8 cellular contexts compared by ENCODE assay signal in the genomic region with DNA sequence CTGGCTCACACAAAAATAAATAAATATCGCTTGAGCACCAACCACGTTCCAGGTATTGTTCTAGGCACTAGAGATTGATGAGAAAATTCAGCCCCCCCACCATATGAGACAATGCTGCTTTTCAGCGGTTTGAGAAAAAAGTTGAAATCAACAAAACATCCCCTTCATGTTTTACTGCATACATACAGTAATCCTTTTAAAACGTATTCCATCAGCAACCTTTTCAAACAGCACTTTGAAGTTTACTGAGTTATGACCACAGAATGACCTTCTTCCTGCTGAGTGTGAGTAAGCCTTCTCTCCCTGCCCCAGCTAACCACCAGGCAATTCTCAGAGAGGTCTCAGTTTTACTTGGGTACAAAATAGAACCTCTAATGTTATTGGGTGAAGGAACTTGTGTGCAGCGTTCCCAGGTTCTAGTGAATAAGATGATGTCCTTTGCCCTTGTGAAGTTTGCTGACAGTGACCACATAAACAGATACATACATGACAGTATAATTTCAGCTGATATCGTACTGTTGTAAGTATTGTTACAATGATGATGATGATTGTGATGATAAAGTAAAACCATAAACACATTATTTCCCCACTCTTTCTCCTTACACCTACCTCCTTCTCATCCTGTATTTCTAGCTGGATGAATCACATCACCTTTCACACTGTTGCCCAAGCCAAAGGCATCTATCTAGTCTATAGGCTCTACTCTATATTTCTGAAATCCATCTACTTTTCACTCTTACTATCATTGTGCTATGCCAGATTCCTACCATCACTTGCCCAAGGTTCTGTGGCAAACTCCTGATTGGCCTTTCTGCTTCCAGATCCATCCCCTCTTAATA.
DNase-seq lines count a peak whose midpoint lies in the region; ATAC-seq and TF ChIP-seq lines count a peak whose summit lies in the region.

No MANE protein-coding gene starts in this region.

- DNase-seq in BJ (ENCODE audit: low read depth) (peak; percentile 51), NOMO-1 treated with dmso at 0.1 percent for 144 hours (lab: John Stamatoyannopoulos, UW; ENCODE audit: unreplicated experiment) (peak; percentile 12), fibroblast of mammary gland (ENCODE audit: low read depth) (peak; percentile 96), NCI-H1105 (lab: John Stamatoyannopoulos, UW) (no peak), C1 segment of cervical spinal cord (lab: John Stamatoyannopoulos, UW) (no peak), neuronal stem cell (ENCODE audit: low spot score) (no peak), type B pancreatic cell (ENCODE audit: extremely low spot score, unreplicated experiment) (no peak)

- H3K27me3 ChIP-seq in BJ (ENCODE audit: control insufficient read depth, insufficient read depth, low read length), result no peaks in the 10 kb centered on the region
- H3K27me3 ChIP-seq in neuronal stem cell (ENCODE audit: control insufficient read depth in 3 of 3, insufficient read depth in 3 of 3, low read depth in 1 of 3, low read length in 3 of 3), result no peaks in the 10 kb centered on the region

- H2BK12ac ChIP-seq in neuronal stem cell (ENCODE audit: low read length), result no peak overlapping the region

- H3K4me1 Mint-ChIP-seq in type B pancreatic cell (ENCODE audit: unreplicated experiment), result peaks cover 45% of the 10 kb centered on the region

- H3K23ac ChIP-seq in neuronal stem cell (ENCODE audit: low read depth, low read length, poor library complexity), result no peak overlapping the region

- H3K9me3 Mint-ChIP-seq in type B pancreatic cell, result no peaks in the 10 kb centered on the region

- peak; percentile 66 for ATAC-seq in GM21529 (IDR thresholded peaks at IDR 0.05; ENCODE audit: unreplicated experiment)

- H4K91ac ChIP-seq in neuronal stem cell (ENCODE audit: low read depth, low read length, poor library complexity), result no peak overlapping the region

- H2AFZ ChIP-seq in neuronal stem cell (ENCODE audit: low read length), result no peak overlapping the region

- no peak overlapping the region for H3K4me2 ChIP-seq in neuronal stem cell (ENCODE audit: insufficient read depth, low read length, poor library complexity, severe bottlenecking)

- H3K27me3 Mint-ChIP-seq in type B pancreatic cell, result no peaks in the 10 kb centered on the region

- no peaks in the 10 kb centered on the region for H3K79me1 ChIP-seq in neuronal stem cell (ENCODE audit: low read depth, low read length)

- no peak overlapping the region for H3K4me3 Mint-ChIP-seq in type B pancreatic cell

- H2AK5ac ChIP-seq in neuronal stem cell (ENCODE audit: low read depth, low read length), result no peak overlapping the region

- H3K14ac ChIP-seq in neuronal stem cell (ENCODE audit: low read length), result no peak overlapping the region

- peaks cover 0 to 2% of the 10 kb centered on the region in 2 donors for H3K9me3 ChIP-seq in neuronal stem cell (replicated peaks in 1 of 2; ENCODE audit: control insufficient read depth in 2 of 2, insufficient read depth in 1 of 2, low read depth in 1 of 2, low read length in 2 of 2)

- H3K4ac ChIP-seq in neuronal stem cell (ENCODE audit: low read length), result no peak overlapping the region

- H3K27ac ChIP-seq in neuronal stem cell (replicated peaks; ENCODE audit: low read length), result no peak overlapping the region

- H3K36me3 ChIP-seq in BJ (ENCODE audit: control insufficient read depth, insufficient read depth, low read length) (no peaks in the 10 kb centered on the region), neuronal stem cell (replicated peaks in 1 of 2; ENCODE audit: control insufficient read depth in 2 of 2, insufficient read depth in 2 of 2, low read length in 2 of 2) (no peaks in the 10 kb centered on the region)

- CTCF ChIA-PET in BJ (lab: Yijun Ruan, JAX), result no interaction called here

- H3K36me3 Mint-ChIP-seq in type B pancreatic cell, result no peaks in the 10 kb centered on the region

- no peak overlapping the region for H2BK120ac ChIP-seq in neuronal stem cell (ENCODE audit: low read depth, low read length)

- POLR2A ChIA-PET in BJ (lab: Charles Lee), result no interaction called here

- no peak overlapping the region for H3K27ac Mint-ChIP-seq in type B pancreatic cell

- no peak overlapping the region for H3K9ac ChIP-seq in neuronal stem cell (ENCODE audit: low read depth, low read length, poor library complexity)

- H3K18ac ChIP-seq in neuronal stem cell (ENCODE audit: low read length), result no peak overlapping the region

- no peak overlapping the region for H3K4me3 ChIP-seq in BJ (ENCODE audit: low read depth, low read length)
- H3K4me3 ChIP-seq in fibroblast of mammary gland (ENCODE audit: control insufficient read depth, low read depth, low read length), result no peak overlapping the region
- H3K4me3 ChIP-seq in neuronal stem cell (ENCODE audit: low read length in 2 of 2), result no peak overlapping the region

- H2BK15ac ChIP-seq in neuronal stem cell (ENCODE audit: low read length), result no peak overlapping the region

- WGBS in neuronal stem cell (ENCODE audit: extremely low coverage in 2 of 2, insufficient read length in 2 of 2, insufficient replicate concordance in 1 of 2), 2 donors, result no CpG with 5 or more reads among the region's 6 CpGs

- no peak overlapping the region for H2BK5ac ChIP-seq in neuronal stem cell (ENCODE audit: low read length)

- H4K8ac ChIP-seq in neuronal stem cell (ENCODE audit: low read depth, low read length), result no peak overlapping the region

- TF ChIP-seq CTCF in BJ (IDR thresholded peaks at IDR 0.05; ENCODE audit: insufficient read depth, low read depth, low read length), result no peak
- TF ChIP-seq CTCF in fibroblast of mammary gland (conservative IDR thresholded peaks at IDR 0.05; ENCODE audit: control insufficient read depth, insufficient read depth, low read depth, low read length), result no peak
- no peak for TF ChIP-seq CTCF in type B pancreatic cell (conservative IDR thresholded peaks at IDR 0.05)

- H3K4me1 ChIP-seq in neuronal stem cell (ENCODE audit: control insufficient read depth in 2 of 2, insufficient read depth in 1 of 2, low read depth in 1 of 2, low read length in 2 of 2), result peaks cover 0 to 11% of the 10 kb centered on the region in 2 donors

Comparison
In these comparisons a context has a peak if more than half of its experiments do, and no peak if none do; other contexts are left out.
1. DNase-seq: peak in BJ (single experiment), NOMO-1 treated with dmso at 0.1 percent for 144 hours (single experiment) and fibroblast of mammary gland (single experiment); none in NCI-H1105 (single experiment), C1 segment of cervical spinal cord (0 of 14), neuronal stem cell (single experiment) and type B pancreatic cell (single experiment).